Comparison of ENCODE assay signal across 1 cellular context in genomic region chr6:80010296-80010695, GRCh38.
TF ChIP-seq lines count a peak whose summit lies in the region.

No MANE protein-coding gene starts in this region.

TF ChIP-seq in GM23338, 12 proteins besides CTCF, POLR2A, EP300 and RAD21 (continued from another document):
- no peak for TF ChIP-seq ZNF462 (CRISPR knock-in tag; IDR thresholded peaks at IDR 0.05)
